ENCODE assay signal across 11 cellular contexts in the genomic region with DNA sequence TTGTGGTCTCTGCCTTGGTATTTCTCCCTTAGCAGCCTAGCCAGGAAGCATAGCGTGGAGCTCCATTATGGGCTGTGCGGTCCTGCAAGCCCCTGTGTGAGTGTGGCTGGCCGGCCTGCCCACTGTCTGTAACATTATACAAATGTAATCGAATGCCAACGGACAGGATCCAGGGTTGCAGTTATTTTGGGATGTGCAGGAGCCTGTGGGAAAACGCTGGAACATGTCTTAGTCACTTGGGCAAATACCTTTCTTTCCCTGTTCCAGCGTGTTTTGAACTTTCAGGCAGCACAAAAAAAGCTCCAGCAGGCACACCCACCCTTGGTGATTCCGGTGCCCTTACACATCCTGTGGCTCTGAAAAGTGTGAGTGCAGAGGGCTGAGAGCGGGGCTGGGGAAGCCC. TPM values are rescaled to one million over a fixed set of nuclear protein-coding genes. Genes with fewer than 3 reads are reported as not detected.
DNase-seq lines count a peak whose midpoint lies in the region; ATAC-seq and TF ChIP-seq lines count a peak whose summit lies in the region.
"Had no signal": no experiment of that assay in that cellular context is flagged by ENCODE, and none has a peak within 500 bp of the region (broad histone marks: within the 10 kb centered on the region; RNA-seq: fewer than 3 reads in every experiment).

No MANE protein-coding gene starts in this region.

- peaks cover 13% of the 10 kb centered on the region for H3K36me3 Mint-ChIP-seq in endothelial cell (ENCODE audit: low read depth, unreplicated experiment)
- H3K36me3 Mint-ChIP-seq: natural killer cell had no signal

- peaks cover 13 to 19% of the 10 kb centered on the region in 2 donors for H3K36me3 ChIP-seq in muscle layer of duodenum (ENCODE audit: control insufficient read depth in 1 of 2, insufficient read depth in 2 of 2, low read length in 2 of 2)
- H3K36me3 ChIP-seq: colonic mucosa had no signal

- TF ChIP-seq CTCF in endothelial cell (IDR thresholded peaks at IDR 0.05; ENCODE audit: unreplicated experiment) = no peak
- no peak for TF ChIP-seq CTCF in omental fat pad (IDR thresholded peaks at IDR 0.05)

- H3K27me3 ChIP-seq in muscle layer of duodenum (ENCODE audit: low read depth, low read length) = no peaks in the 10 kb centered on the region
- H3K27me3 ChIP-seq: colonic mucosa had no signal

- H3K27me3 Mint-ChIP-seq in endothelial cell (ENCODE audit: unreplicated experiment) = peaks cover 2% of the 10 kb centered on the region

- H3K9me3 ChIP-seq in muscle layer of duodenum (ENCODE audit: control insufficient read depth in 1 of 2, low read length in 2 of 2) = no peaks in the 10 kb centered on the region
- H3K9me3 ChIP-seq: colonic mucosa had no signal

- H3K4me1 ChIP-seq in muscle layer of duodenum (ENCODE audit: control insufficient read depth in 1 of 2, insufficient read depth in 2 of 2, low read length in 2 of 2) = peaks cover 0 to 3% of the 10 kb centered on the region in 2 donors
- H3K4me1 ChIP-seq: colonic mucosa had no signal

- no peak overlapping the region for H3K4me3 ChIP-seq in muscle layer of duodenum (ENCODE audit: low read depth in 1 of 2, low read length in 2 of 2)
- H3K4me3 ChIP-seq: colonic mucosa had no signal

- H3K4me1 Mint-ChIP-seq in endothelial cell (ENCODE audit: unreplicated experiment) = peaks cover 16% of the 10 kb centered on the region

- peak overlapping the region; percentile 76 for H3K27ac Mint-ChIP-seq in endothelial cell (ENCODE audit: unreplicated experiment)
- H3K27ac Mint-ChIP-seq: natural killer cell had no signal

- no peaks in the 10 kb centered on the region for H3K9me3 Mint-ChIP-seq in endothelial cell (ENCODE audit: unreplicated experiment)
- H3K9me3 Mint-ChIP-seq: natural killer cell had no signal

- DNase-seq in A172 (ENCODE audit: low spot score) (peak; percentile 76), NCI-H226 (peak; percentile 22), endothelial cell (ENCODE audit: low spot score) (no peak), omental fat pad (ENCODE audit: low spot score) (no peak), EL (no peak)
- DNase-seq: colonic mucosa; natural killer cell; stimulated activated naive CD8-positive, alpha-beta T cell treated with anti-CD3 and anti-CD28 coated beads, Interleukin-15, Interleukin-2, amounts not matched to agents 100 U/mL and 50 U/mL, for 24 hours had no signal

- H3K4me3 Mint-ChIP-seq in endothelial cell (ENCODE audit: unreplicated experiment) = no peak overlapping the region
- H3K4me3 Mint-ChIP-seq: natural killer cell had no signal

- no peak for ATAC-seq in HG02840 (IDR thresholded peaks at IDR 0.05; ENCODE audit: low FRiP score, unreplicated experiment)
- ATAC-seq in HG03280 (IDR thresholded peaks at IDR 0.05; ENCODE audit: unreplicated experiment) = no peak
- no peak for ATAC-seq in omental fat pad (ENCODE audit: low FRiP score)
- ATAC-seq: natural killer cell; stimulated activated naive CD8-positive, alpha-beta T cell treated with anti-CD3 and anti-CD28 coated beads, Interleukin-15, Interleukin-2, amounts not matched to agents 100 U/mL and 50 U/mL, for 24 hours had no signal

- H3K27ac ChIP-seq in muscle layer of duodenum (ENCODE audit: low read length) = peak overlapping the region; percentile 10
- H3K27ac ChIP-seq: colonic mucosa had no signal

RNA-seq across cellular contexts. Expression of a gene that starts 29.5 kb away (rescaled TPM):
- 31.0 and 39.8 TPM in 2 replicates for total RNA-seq in A172 (2014; rRNA removed; shearing (Covaris generic))
- total RNA-seq in endothelial cell (ENCODE audit: unreplicated experiment) (24.6 TPM), omental fat pad (10 to 100 TPM; 16.1 to 98.0 (median 58.8) TPM)

RNA-seq across cellular contexts. Expression of a gene that starts 45.2 kb away (rescaled TPM):
- 23.5 and 33.2 TPM in 2 replicates for total RNA-seq in A172 (2014; rRNA removed; shearing (Covaris generic))
- total RNA-seq in endothelial cell (ENCODE audit: unreplicated experiment) (45.7 TPM), omental fat pad (10 to 100 TPM in 3 of 4 donors, 1 to 10 TPM in 1; 7.8 to 19.8 (median 12.3) TPM)

Comparison
In these comparisons a context has a peak if more than half of its experiments do, and no peak if none do; other contexts are left out.
1. DNase-seq: peak in A172 (single experiment) and NCI-H226 (single experiment); none in endothelial cell (single experiment), omental fat pad (single experiment) and EL (single experiment).